In genomic region chr12:61037792-61038191, GRCh38 we compare ENCODE assay signal across 22 cellular contexts.
DNase-seq lines count a peak whose midpoint lies in the region; ATAC-seq and TF ChIP-seq lines count a peak whose summit lies in the region.
"Had no signal": no experiment of that assay in that cellular context is flagged by ENCODE, and none has a peak within 500 bp of the region (broad histone marks: within the 10 kb centered on the region; RNA-seq: fewer than 3 reads in every experiment).

No MANE protein-coding gene starts in this region.

- peak; percentile 53 for DNase-seq in MCF 10A (ENCODE audit: unreplicated experiment)
- DNase-seq in breast epithelium (ENCODE audit: low spot score in 2 of 2), result no peak
- peak; percentile 88 for DNase-seq in mammary epithelial cell
- DNase-seq in kidney tubule cell (ENCODE audit: low spot score), result peak; percentile 43
- no peak for DNase-seq in CD4-positive, alpha-beta memory T cell
- DNase-seq in NCI-H146 treated with DMSO at 0.1 percent for 48 hours (lab: John Stamatoyannopoulos, UW; ENCODE audit: unreplicated experiment), result no peak
- no peak for DNase-seq in KBM-7
- DNase-seq: CD8-positive, alpha-beta T cell; GM23248; H9; HFFc6; Karpas-422; NCI-H1417 treated with DMSO at 0.1 percent for 48 hours; NCI-H2029; NCI-H2227 treated with DMSO at 0.1 percent for 48 hours; NCI-H510A treated with DMSO at 0.1 percent for 48 hours; NCI-H748 treated with DMSO at 0.1 percent for 48 hours; SHP77 had no signal

- TF ChIP-seq CTCF in MCF 10A (IDR thresholded peaks at IDR 0.05; ENCODE audit: unreplicated experiment) (no peak), breast epithelium (IDR thresholded peaks at IDR 0.05) (no peak), mammary epithelial cell (conservative IDR thresholded peaks at IDR 0.05 in 1 of 2, IDR thresholded peaks at IDR 0.05 in 1 of 2; ENCODE audit: extremely low read depth in 1 of 2, insufficient read depth in 1 of 2, low read depth in 1 of 2, low read length in 2 of 2) (no peak)

- H3K79me2 ChIP-seq in mammary epithelial cell (ENCODE audit: insufficient read depth, low read length), result no peaks in the 10 kb centered on the region

- H3K36me3 ChIP-seq in breast epithelium (no peaks in the 10 kb centered on the region), mammary epithelial cell (ENCODE audit: insufficient read depth, low read length) (no peaks in the 10 kb centered on the region)
- H3K36me3 ChIP-seq in CD4-positive, alpha-beta memory T cell (ENCODE audit: insufficient read depth, low read length), result no peaks in the 10 kb centered on the region
- H3K36me3 ChIP-seq: BLaER1 treated with 17β-estradiol and CSF1 and Interleukin-3, amounts not matched to agents 10 nM and 100 nM had no signal

- H3K4me2 ChIP-seq in mammary epithelial cell (ENCODE audit: insufficient read depth, low read depth, low read length), result peak overlapping the region; percentile 26
- H3K4me2 ChIP-seq: BLaER1 treated with 17β-estradiol and CSF1 and Interleukin-3, amounts not matched to agents 10 nM and 100 nM had no signal

- dilution Hi-C loops in mammary epithelial cell (cut with HindIII; ENCODE audit: low sequenced_read_pairs), result no loop called here

- in situ Hi-C loops in mammary epithelial cell (cut with MboI; ENCODE audit: low sequenced_read_pairs in 2 of 2) (no loop called here), KBM-7 (cut with MboI; ENCODE audit: low pct_unique_long_range_greater_than_20kb, low sequenced_read_pairs) (no loop called here)

- no peak for ATAC-seq in activated T-helper 17 cell treated with anti-CD3 and anti-CD28 coated beads, Interleukin-2, amount 50 U/mL, for 72 hours (replicated peaks)
- ATAC-seq: CD8-positive, alpha-beta T cell had no signal

- 54% methylated on average over 1 of the region's 1 CpG for WGBS in mammary epithelial cell (ENCODE audit: low coverage, missing lambda C conversion rate)

- H3K27me3 Mint-ChIP-seq in MCF 10A (ENCODE audit: insufficient read depth, unreplicated experiment), result no peaks in the 10 kb centered on the region
- H3K27me3 Mint-ChIP-seq in CD4-positive, alpha-beta memory T cell, result no peaks in the 10 kb centered on the region
- H3K27me3 Mint-ChIP-seq in activated T-helper 17 cell treated with anti-CD3 and anti-CD28 coated beads, Interleukin-2, amount 50 U/mL, for 72 hours, result no peaks in the 10 kb centered on the region
- H3K27me3 Mint-ChIP-seq: IgD-negative memory B cell had no signal

- no TSS peak for BruUV-seq in MCF 10A (replicated peaks; lab: Mats Ljungman, UMichigan)
- BruUV-seq in mammary epithelial cell (replicated peaks; lab: Mats Ljungman, UMichigan), result no TSS peak

- no peak overlapping the region for H3K4me3 Mint-ChIP-seq in MCF 10A (ENCODE audit: unreplicated experiment)
- no peak overlapping the region for H3K4me3 Mint-ChIP-seq in CD4-positive, alpha-beta memory T cell
- H3K4me3 Mint-ChIP-seq in activated T-helper 17 cell treated with anti-CD3 and anti-CD28 coated beads, Interleukin-2, amount 50 U/mL, for 72 hours, result no peak overlapping the region
- H3K4me3 Mint-ChIP-seq: CD8-positive, alpha-beta T cell; H9; HFFc6; IgD-negative memory B cell had no signal

- CTCF ChIA-PET in MCF 10A (lab: Yijun Ruan, JAX), result interaction anchor here (0.5 to 0.8 kb wide), 3 partner anchors 37 to 1156 kb away, joined by 3 read pairs; no protein-coding TSS in a partner anchor
- CTCF ChIA-PET in mammary epithelial cell (lab: Charles Lee; ENCODE audit: low non-redundant PET), result no interaction called here
- CTCF ChIA-PET in CD4-positive, alpha-beta memory T cell (lab: Charles Lee; ENCODE audit: partially characterized antibody), result no interaction called here

- H3K4me1 Mint-ChIP-seq in MCF 10A (ENCODE audit: insufficient read depth, unreplicated experiment), result peaks cover 6% of the 10 kb centered on the region
- no peaks in the 10 kb centered on the region for H3K4me1 Mint-ChIP-seq in CD4-positive, alpha-beta memory T cell
- no peaks in the 10 kb centered on the region for H3K4me1 Mint-ChIP-seq in activated T-helper 17 cell treated with anti-CD3 and anti-CD28 coated beads, Interleukin-2, amount 50 U/mL, for 72 hours
- H3K4me1 Mint-ChIP-seq: H9, IgD-negative memory B cell had no signal

- H3K9me3 ChIP-seq in breast epithelium (no peaks in the 10 kb centered on the region), mammary epithelial cell (replicated peaks; ENCODE audit: insufficient read depth, low read length) (no peaks in the 10 kb centered on the region)
- no peaks in the 10 kb centered on the region for H3K9me3 ChIP-seq in CD4-positive, alpha-beta memory T cell (ENCODE audit: control insufficient read depth in 1 of 2, low read length in 2 of 2)
- H3K9me3 ChIP-seq: BLaER1 treated with 17β-estradiol and CSF1 and Interleukin-3, amounts not matched to agents 10 nM and 100 nM had no signal

- POLR2A ChIA-PET in MCF 10A (lab: Yijun Ruan, JAX), result interaction anchor here (0.6 kb wide), 2 partner anchors 47 to 1314 kb away, joined by 3 read pairs; no protein-coding TSS in a partner anchor
- POLR2A ChIA-PET in CD4-positive, alpha-beta memory T cell (lab: Charles Lee; ENCODE audit: partially characterized antibody), result no interaction called here

- intact Hi-C loops in MCF 10A (cut with micrococcal nuclease), result no loop called here
- intact Hi-C loops in breast epithelium (cut with DNase I; ENCODE audit: low total_unique reads), result no loop called here
- intact Hi-C loops in mammary epithelial cell (cut with micrococcal nuclease), result no loop called here
- intact Hi-C loops in CD4-positive, alpha-beta memory T cell (cut with micrococcal nuclease), result no loop called here

- no peak for TF ChIP-seq POLR2A in breast epithelium (IDR thresholded peaks at IDR 0.05)

- H3K4me1 ChIP-seq in breast epithelium (no peaks in the 10 kb centered on the region), mammary epithelial cell (ENCODE audit: insufficient read depth, low read length) (no peaks in the 10 kb centered on the region)
- H3K4me1 ChIP-seq in CD4-positive, alpha-beta memory T cell (ENCODE audit: insufficient read depth, low read length), result no peaks in the 10 kb centered on the region

- H3K27me3 ChIP-seq in breast epithelium (no peaks in the 10 kb centered on the region), mammary epithelial cell (ENCODE audit: insufficient read depth, low read length) (no peaks in the 10 kb centered on the region)
- no peaks in the 10 kb centered on the region for H3K27me3 ChIP-seq in CD4-positive, alpha-beta memory T cell (ENCODE audit: insufficient read depth, low read length)
- H3K27me3 ChIP-seq: BLaER1 treated with 17β-estradiol and CSF1 and Interleukin-3, amounts not matched to agents 10 nM and 100 nM had no signal

- peak overlapping the region; percentile 80 for H3K27ac Mint-ChIP-seq in MCF 10A (ENCODE audit: low read depth, unreplicated experiment)
- H3K27ac Mint-ChIP-seq in CD4-positive, alpha-beta memory T cell, result no peak overlapping the region
- no peak overlapping the region for H3K27ac Mint-ChIP-seq in activated T-helper 17 cell treated with anti-CD3 and anti-CD28 coated beads, Interleukin-2, amount 50 U/mL, for 72 hours
- H3K27ac Mint-ChIP-seq: CD8-positive, alpha-beta T cell; H9; HFFc6; IgD-negative memory B cell had no signal

- H3K27ac ChIP-seq in breast epithelium (no peak overlapping the region), mammary epithelial cell (ENCODE audit: insufficient read depth, low read depth, low read length) (peak overlapping the region; percentile 38)
- H3K27ac ChIP-seq in CD4-positive, alpha-beta memory T cell (ENCODE audit: low read depth, low read length), result no peak overlapping the region
- H3K27ac ChIP-seq: 22Rv1; BLaER1 treated with 17β-estradiol and CSF1 and Interleukin-3, amounts not matched to agents 10 nM and 100 nM; GM23248 had no signal

- H3K9me3 Mint-ChIP-seq in MCF 10A (ENCODE audit: unreplicated experiment), result no peaks in the 10 kb centered on the region
- H3K9me3 Mint-ChIP-seq in CD4-positive, alpha-beta memory T cell, result peaks cover 0 to 8% (median 2%) of the 10 kb centered on the region in 8 donors
- H3K9me3 Mint-ChIP-seq in activated T-helper 17 cell treated with anti-CD3 and anti-CD28 coated beads, Interleukin-2, amount 50 U/mL, for 72 hours, result no peaks in the 10 kb centered on the region
- H3K9me3 Mint-ChIP-seq: H9 had no signal

- no peaks in the 10 kb centered on the region for H3K36me3 Mint-ChIP-seq in MCF 10A (ENCODE audit: insufficient read depth, unreplicated experiment)
- H3K36me3 Mint-ChIP-seq in CD4-positive, alpha-beta memory T cell, result no peaks in the 10 kb centered on the region
- no peaks in the 10 kb centered on the region for H3K36me3 Mint-ChIP-seq in activated T-helper 17 cell treated with anti-CD3 and anti-CD28 coated beads, Interleukin-2, amount 50 U/mL, for 72 hours (ENCODE audit: low read depth)
- H3K36me3 Mint-ChIP-seq: CD8-positive, alpha-beta T cell had no signal

- H2AFZ ChIP-seq in mammary epithelial cell (ENCODE audit: low read depth, low read length), result no peak overlapping the region
- H2AFZ ChIP-seq: GM23248 had no signal

- no peak overlapping the region for H3K9ac ChIP-seq in mammary epithelial cell (ENCODE audit: insufficient read depth, low read length)
- H3K9ac ChIP-seq: BLaER1 treated with 17β-estradiol and CSF1 and Interleukin-3, amounts not matched to agents 10 nM and 100 nM; GM23248 had no signal

- H3K4me3 ChIP-seq in breast epithelium, result no peak overlapping the region
- H3K4me3 ChIP-seq in mammary epithelial cell (replicated peaks in 1 of 3; ENCODE audit: insufficient read depth in 1 of 3, low read depth in 2 of 3, low read length in 3 of 3), result no peak overlapping the region
- H3K4me3 ChIP-seq in CD4-positive, alpha-beta memory T cell (ENCODE audit: low read length in 2 of 2), result no peak overlapping the region
- H3K4me3 ChIP-seq: BLaER1 treated with 17β-estradiol and CSF1 and Interleukin-3, amounts not matched to agents 10 nM and 100 nM; GM23248 had no signal

- no peaks in the 10 kb centered on the region for H4K20me1 ChIP-seq in mammary epithelial cell (ENCODE audit: insufficient read depth, low read length)
- H4K20me1 ChIP-seq: BLaER1 treated with 17β-estradiol and CSF1 and Interleukin-3, amounts not matched to agents 10 nM and 100 nM had no signal

Comparison
In these comparisons a context has a peak if more than half of its experiments do, and no peak if none do; other contexts are left out.
1. DNase-seq: peak in MCF 10A (single experiment), mammary epithelial cell (single experiment) and kidney tubule cell (single experiment); none in breast epithelium (0 of 2), CD4-positive, alpha-beta memory T cell (0 of 5), NCI-H146 treated with DMSO at 0.1 percent for 48 hours (single experiment) and KBM-7 (single experiment).